8 cellular contexts compared by ENCODE assay signal in the genomic region with DNA sequence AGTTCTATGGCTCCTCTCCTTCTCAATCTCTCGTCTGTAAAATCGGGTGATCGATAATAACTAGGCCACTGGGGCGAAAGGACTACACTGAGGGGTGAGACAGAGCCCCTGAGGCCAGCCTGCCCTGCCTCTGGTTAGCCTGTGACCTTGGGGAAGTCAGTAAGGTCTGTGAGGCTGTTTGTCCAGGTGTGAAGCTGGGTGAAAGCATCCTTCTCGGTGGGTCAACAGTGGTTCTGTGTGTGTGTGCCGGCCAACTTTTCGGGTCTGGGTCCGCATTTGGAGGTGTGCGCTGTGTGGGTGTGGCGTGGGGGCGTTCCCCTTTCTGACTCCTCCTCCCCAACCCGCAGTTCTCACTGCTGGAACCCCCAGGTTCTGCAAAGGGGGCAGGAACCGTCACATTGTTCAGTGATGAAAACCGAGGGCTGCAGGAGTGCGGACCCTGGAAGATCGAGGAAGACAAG. TPM values are rescaled to one million over a fixed set of nuclear protein-coding genes. Genes with fewer than 3 reads are reported as not detected.
DNase-seq lines count a peak whose midpoint lies in the region; ATAC-seq, FAIRE-seq and TF ChIP-seq lines count a peak whose summit lies in the region.

No MANE protein-coding gene starts in this region.

- no peaks in the 10 kb centered on the region for H3K27me3 ChIP-seq in tibial artery

- H3K4me1 ChIP-seq in mucosa of descending colon (ENCODE audit: low read depth): peaks cover 26% of the 10 kb centered on the region
- H3K4me1 ChIP-seq in tibial artery: peaks cover 0 to 23% (median 15%) of the 10 kb centered on the region in 4 donors

- no peak overlapping the region for H3K27ac ChIP-seq in tibial artery

- intact Hi-C loops in mucosa of descending colon (cut with DNase I, micrococcal nuclease) (loop anchor here in 1 of 2 donors (10.0 kb wide), 1 partner anchor 127 kb away; a partner anchor contains a TSS), tibial artery (cut with DNase I; ENCODE audit: low total_unique reads) (no loop called here)

- TF ChIP-seq CTCF in mucosa of descending colon (IDR thresholded peaks at IDR 0.05) (no peak), tibial artery (IDR thresholded peaks at IDR 0.05) (no peak)

- H3K4me3 ChIP-seq in mucosa of descending colon: peak overlapping the region; percentile 59
- H3K4me3 ChIP-seq in tibial artery: peak overlapping the region; percentile 64 to 71

- peak overlapping the region; percentile 83 for H3K4me3 Mint-ChIP-seq in T-helper 2 cell treated with Interferon-gamma antibody and Interleukin-4, amounts not matched to agents 5 μg/mL and 100 μg/mL, for 36 hours
- H3K4me3 Mint-ChIP-seq in central memory CD8-positive, alpha-beta T cell: peak overlapping the region; percentile 88

- H3K9me3 ChIP-seq in mucosa of descending colon (no peaks in the 10 kb centered on the region), tibial artery (no peaks in the 10 kb centered on the region)

- H3K4me1 Mint-ChIP-seq in T-helper 2 cell treated with Interferon-gamma antibody and Interleukin-4, amounts not matched to agents 5 μg/mL and 100 μg/mL, for 36 hours (ENCODE audit: low read depth): peaks cover 50% of the 10 kb centered on the region
- peaks cover 64% of the 10 kb centered on the region for H3K4me1 Mint-ChIP-seq in central memory CD8-positive, alpha-beta T cell

- H3K9me3 Mint-ChIP-seq in T-helper 2 cell treated with Interferon-gamma antibody and Interleukin-4, amounts not matched to agents 5 μg/mL and 100 μg/mL, for 36 hours: no peaks in the 10 kb centered on the region
- no peaks in the 10 kb centered on the region for H3K9me3 Mint-ChIP-seq in central memory CD8-positive, alpha-beta T cell

- no peaks in the 10 kb centered on the region for H3K27me3 Mint-ChIP-seq in T-helper 2 cell treated with Interferon-gamma antibody and Interleukin-4, amounts not matched to agents 5 μg/mL and 100 μg/mL, for 36 hours (ENCODE audit: low read depth)
- no peaks in the 10 kb centered on the region for H3K27me3 Mint-ChIP-seq in central memory CD8-positive, alpha-beta T cell

- H3K36me3 ChIP-seq in mucosa of descending colon (ENCODE audit: low read depth): no peaks in the 10 kb centered on the region
- no peaks in the 10 kb centered on the region for H3K36me3 ChIP-seq in tibial artery

- no peak for ATAC-seq in central memory CD8-positive, alpha-beta T cell (replicated peaks; ENCODE audit: extremely low read depth, poor library complexity, severe bottlenecking)
- peak; percentile 17 for ATAC-seq in mucosa of descending colon
- ATAC-seq in HG03025 (IDR thresholded peaks at IDR 0.05; ENCODE audit: low FRiP score, unreplicated experiment): no peak
- no peak for ATAC-seq in GM19467 (IDR thresholded peaks at IDR 0.05; ENCODE audit: unreplicated experiment)
- no peak for ATAC-seq in HG03520 (IDR thresholded peaks at IDR 0.05; ENCODE audit: unreplicated experiment)

- peaks cover 5% of the 10 kb centered on the region for H3K36me3 Mint-ChIP-seq in T-helper 2 cell treated with Interferon-gamma antibody and Interleukin-4, amounts not matched to agents 5 μg/mL and 100 μg/mL, for 36 hours (ENCODE audit: low read depth)
- H3K36me3 Mint-ChIP-seq in central memory CD8-positive, alpha-beta T cell (ENCODE audit: insufficient read depth): peaks cover 24% of the 10 kb centered on the region

- peak; percentile 53 for FAIRE-seq in GM12892 (lab: Jason Lieb, UNC)

- no peak for TF ChIP-seq POLR2A in GM12892 (IDR thresholded peaks at IDR 0.05; ENCODE audit: low read depth, low read length)

- DNase-seq in GM12892 (ENCODE audit: insufficient read length): no peak
- DNase-seq in T-helper 2 cell treated with Interferon-gamma antibody and Interleukin-4, amounts not matched to agents 5 μg/mL and 100 μg/mL, for 36 hours (ENCODE audit: low spot score): peak; percentile 66
- peak in 1 of 2 donors; percentile 50 for DNase-seq in central memory CD8-positive, alpha-beta T cell (ENCODE audit: low spot score in 2 of 2)
- DNase-seq in mucosa of descending colon: peak; percentile 86 to 89 (median 89)
- no peak for DNase-seq in tibial artery

- H3K27ac Mint-ChIP-seq in T-helper 2 cell treated with Interferon-gamma antibody and Interleukin-4, amounts not matched to agents 5 μg/mL and 100 μg/mL, for 36 hours: peak overlapping the region; percentile 93
- peak overlapping the region; percentile 91 for H3K27ac Mint-ChIP-seq in central memory CD8-positive, alpha-beta T cell (ENCODE audit: low read depth)

RNA-seq across cellular contexts. Expression of a gene that starts 5.0 kb away (rescaled TPM):
- polyA plus RNA-seq in GM12892 (2012; ENCODE audit: missing spikeins): 13.1 TPM
- 10 to 100 TPM; 70.2 to 98.4 (median 77.6) TPM for total RNA-seq in mucosa of descending colon

RNA-seq across cellular contexts. Expression of a gene that starts 7.0 kb away (rescaled TPM):
- not detected for polyA plus RNA-seq in GM12892 (2012; ENCODE audit: missing spikeins)
- 100 to 1,000 TPM in 2 of 3 donors, 10 to 100 TPM in 1; 69.0 to 184 (median 107) TPM for total RNA-seq in mucosa of descending colon

Comparison
In these comparisons a context has a peak if more than half of its experiments do, and no peak if none do; other contexts are left out.
1. DNase-seq: peak in T-helper 2 cell treated with Interferon-gamma antibody and Interleukin-4, amounts not matched to agents 5 μg/mL and 100 μg/mL, for 36 hours (single experiment) and mucosa of descending colon (3 of 3); none in GM12892 (single experiment) and tibial artery (0 of 2).